In genomic region chr15:87681054-87681453, GRCh38 we compare ENCODE assay signal across 1 cellular context.
A peak's percentile ranks its signal among the peaks of the same experiment; 100 is the strongest.
TF ChIP-seq lines count a peak whose summit lies in the region.

No MANE protein-coding gene starts in this region.

TF ChIP-seq in K562, 482 proteins besides CTCF, POLR2A, EP300 and RAD21 (continued from another document):
- peak; percentile 72 for TF ChIP-seq MGA (IDR thresholded peaks at IDR 0.05)
- peak; percentile 75 for TF ChIP-seq L3MBTL2 (IDR thresholded peaks at IDR 0.05)
- no peak for TF ChIP-seq ZNF212 (CRISPR knock-in tag; IDR thresholded peaks at IDR 0.05)
- TF ChIP-seq ZNF592 (IDR thresholded peaks at IDR 0.05): peak; percentile 58; the same call in 1 of the 2 replicates
